Comparison of ENCODE assay signal across 9 cellular contexts in the genomic region with DNA sequence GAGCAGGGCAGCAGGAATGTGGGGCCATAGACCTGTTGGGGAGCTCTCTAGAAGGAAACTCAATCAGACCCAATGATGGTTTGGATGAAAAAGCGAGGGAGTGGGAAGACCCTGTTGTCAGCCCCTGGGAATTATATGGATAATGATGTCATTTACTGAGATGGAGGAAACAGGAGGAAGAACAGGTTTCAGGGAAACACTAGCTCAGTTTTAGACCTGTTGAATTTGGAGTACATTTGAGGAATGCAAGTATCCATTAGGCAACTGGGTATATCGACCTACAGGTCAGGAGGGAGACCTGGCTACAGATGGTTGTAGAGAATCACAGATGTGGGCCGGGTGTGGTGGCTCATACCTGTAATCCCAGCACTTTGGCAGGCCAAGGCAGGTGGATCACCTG.
"Had no signal": no experiment of that assay in that cellular context is flagged by ENCODE, and none has a peak within 500 bp of the region (broad histone marks: within the 10 kb centered on the region; RNA-seq: fewer than 3 reads in every experiment).

No MANE protein-coding gene starts in this region.

- H3K4me2 ChIP-seq: GM23338 had no signal

- H3K4me3 ChIP-seq: GM23338, K562 had no signal

- ATAC-seq: GM23338, K562 had no signal

- FAIRE-seq: H1, H54, HTR-8/SVneo, K562 had no signal

- H3K9me3 Mint-ChIP-seq: GM23338, H9, HFFc6 had no signal

- H3K4me3 Mint-ChIP-seq: GM23338, H9, HFFc6 had no signal

- H2AFZ ChIP-seq: GM23338 had no signal

- DNase-seq: H9, HCEC 1CT, HFFc6, KG1 had no signal

- H3K27ac Mint-ChIP-seq: GM23338, H9, HFFc6 had no signal
